Comparison of ENCODE assay signal across 14 cellular contexts in genomic region chr19:34904846-34905527, GRCh38. TPM values are rescaled to one million over a fixed set of nuclear protein-coding genes. Genes with fewer than 3 reads are reported as not detected.
DNase-seq lines count a peak whose midpoint lies in the region; FAIRE-seq and TF ChIP-seq lines count a peak whose summit lies in the region.
"Had no signal": no experiment of that assay in that cellular context is flagged by ENCODE, and none has a peak within 500 bp of the region (broad histone marks: within the 10 kb centered on the region; RNA-seq: fewer than 3 reads in every experiment).

No MANE protein-coding gene starts in this region.

- H3K4me1 Mint-ChIP-seq in activated naive CD8-positive, alpha-beta T cell (ENCODE audit: low read depth), result peaks cover 15% of the 10 kb centered on the region

- no peaks in the 10 kb centered on the region for H3K9me3 Mint-ChIP-seq in activated naive CD8-positive, alpha-beta T cell (ENCODE audit: low read depth)

- H3K27me3 Mint-ChIP-seq in activated naive CD8-positive, alpha-beta T cell, result peaks cover 39% of the 10 kb centered on the region

- H3K4me1 ChIP-seq in iPS-18a (ENCODE audit: control insufficient read depth, low read depth, low read length), result no peaks in the 10 kb centered on the region
- H3K4me1 ChIP-seq: ascending aorta; BLaER1 treated with 17β-estradiol and CSF1 and Interleukin-3, amounts not matched to agents 10 nM and 100 nM had no signal

- no peak overlapping the region for H3K27ac ChIP-seq in iPS-18a (ENCODE audit: low read length)
- H3K27ac ChIP-seq: ascending aorta; BLaER1 treated with 17β-estradiol and CSF1 and Interleukin-3, amounts not matched to agents 10 nM and 100 nM had no signal

- H3K4me3 Mint-ChIP-seq in activated naive CD8-positive, alpha-beta T cell, result peak overlapping the region; percentile 80

- no peaks in the 10 kb centered on the region for H3K36me3 ChIP-seq in iPS-18a (ENCODE audit: control insufficient read depth, low read depth, low read length)
- H3K36me3 ChIP-seq: ascending aorta; BLaER1 treated with 17β-estradiol and CSF1 and Interleukin-3, amounts not matched to agents 10 nM and 100 nM had no signal

- no peaks in the 10 kb centered on the region for H3K9me3 ChIP-seq in iPS-18a (ENCODE audit: control insufficient read depth, low read depth, low read length)
- H3K9me3 ChIP-seq: ascending aorta had no signal

- no peak for FAIRE-seq in GM12891 (lab: Jason Lieb, UNC)
- FAIRE-seq: GM12878, islet of Langerhans had no signal

- H3K36me3 Mint-ChIP-seq in activated naive CD8-positive, alpha-beta T cell, result peaks cover 7% of the 10 kb centered on the region

- H3K27me3 ChIP-seq in iPS-18a (ENCODE audit: control insufficient read depth, insufficient read depth, low read length), result peaks cover 19% of the 10 kb centered on the region
- H3K27me3 ChIP-seq: ascending aorta; BLaER1 treated with 17β-estradiol and CSF1 and Interleukin-3, amounts not matched to agents 10 nM and 100 nM had no signal

- no peak for TF ChIP-seq POLR2A in GM12891 (IDR thresholded peaks at IDR 0.05; ENCODE audit: low read depth, low read length)

- H3K4me3 ChIP-seq in iPS-18a (ENCODE audit: low read length), result peak overlapping the region; percentile 19
- H3K4me3 ChIP-seq: ascending aorta; BLaER1 treated with 17β-estradiol and CSF1 and Interleukin-3, amounts not matched to agents 10 nM and 100 nM; GM12878 had no signal

- no peak overlapping the region for H3K27ac Mint-ChIP-seq in activated naive CD8-positive, alpha-beta T cell

- peak; percentile 11 for DNase-seq in stimulated activated CD4-positive, alpha-beta T cell treated with anti-CD3 and anti-CD28 coated beads, Interleukin-15, amount 100 ng/mL, for 24 hours
- no peak for DNase-seq in stimulated activated CD4-positive, alpha-beta T cell treated with anti-CD3 and anti-CD28 coated beads, Interleukin-1b, Interleukin-23, amount 100 ng/mL, for 48 hours
- DNase-seq in GM12891 (ENCODE audit: insufficient read length, low spot score), result no peak
- DNase-seq in NK-92 (lab: John Stamatoyannopoulos, UW; ENCODE audit: unreplicated experiment), result no peak
- DNase-seq in medulla oblongata (ENCODE audit: extremely low spot score), result no peak
- DNase-seq: dermis blood vessel endothelial cell; NCI-H2171 treated with DMSO at 0.1 percent for 48 hours; stimulated activated CD8-positive, alpha-beta memory T cell treated with anti-CD3 and anti-CD28 coated beads, Interleukin-4, amount 100 ng/mL, for 48 hours had no signal

- H3K9ac ChIP-seq in iPS-18a (ENCODE audit: low read length), result no peak overlapping the region
- H3K9ac ChIP-seq: BLaER1 treated with 17β-estradiol and CSF1 and Interleukin-3, amounts not matched to agents 10 nM and 100 nM had no signal

TF ChIP-seq in GM12891, 5 proteins besides CTCF, POLR2A, EP300 and RAD21:
- TF ChIP-seq PAX5 (IDR thresholded peaks at IDR 0.05; ENCODE audit: insufficient read depth, low read length, severe bottlenecking) (no peak), TAF1 (IDR thresholded peaks at IDR 0.05; ENCODE audit: low read depth, low read length) (no peak), POU2F2 (IDR thresholded peaks at IDR 0.05; ENCODE audit: low read depth, low read length) (no peak), POLR2AphosphoS5 (IDR thresholded peaks at IDR 0.05; ENCODE audit: low read depth, low read length) (no peak), SPI1 (IDR thresholded peaks at IDR 0.05; ENCODE audit: low read depth, low read length) (no peak)

RNA-seq across cellular contexts. Expression of gene ZNF30, which starts 21.7 kb away (rescaled TPM):
- polyA plus RNA-seq in GM12891 (2012; ENCODE audit: low read depth, missing spikeins), result 1.0 TPM

RNA-seq across cellular contexts. Expression of gene ZNF792, which starts 59.0 kb away (rescaled TPM):
- polyA plus RNA-seq in GM12891 (2012; ENCODE audit: low read depth, missing spikeins), result 1.4 TPM
